ENCODE assay signal across 8 cellular contexts in genomic region chr20:51540585-51540984, GRCh38. TPM values are rescaled to one million over a fixed set of nuclear protein-coding genes. Genes with fewer than 3 reads are reported as not detected.
DNase-seq lines count a peak whose midpoint lies in the region; ATAC-seq and TF ChIP-seq lines count a peak whose summit lies in the region.

No MANE protein-coding gene starts in this region.

- peak overlapping the region; percentile 83 to 84 for H3K27ac ChIP-seq in liver (ENCODE audit: low read depth in 1 of 2, low read length in 2 of 2)
- H3K27ac ChIP-seq in thoracic aorta = peak overlapping the region; percentile 53

- H3K36me3 ChIP-seq in liver (ENCODE audit: control insufficient read depth in 4 of 4, insufficient read depth in 3 of 4, low read depth in 1 of 4, low read length in 3 of 4) (no peaks in the 10 kb centered on the region), thoracic aorta (no peaks in the 10 kb centered on the region)

- no peak for TF ChIP-seq RAD21 in liver (IDR thresholded peaks at IDR 0.05)

- no peak overlapping the region for H3K4me3 ChIP-seq in liver (ENCODE audit: low read depth in 1 of 3, low read length in 3 of 3)
- peak overlapping the region; percentile 69 for H3K4me3 ChIP-seq in thoracic aorta

- H3K4me1 Mint-ChIP-seq in activated naive CD4-positive, alpha-beta T cell treated with anti-CD3 and anti-CD28 coated beads, Interleukin-2, amount 50 U/mL, for 24 hours = peaks cover 69% of the 10 kb centered on the region
- H3K4me1 Mint-ChIP-seq in activated CD8-positive, alpha-beta T cell treated with anti-CD3 and anti-CD28 coated beads, Interleukin-2, amount 10 ng/mL, durations not matched to agents 7 days and 5 days (ENCODE audit: low read depth) = peaks cover 64% of the 10 kb centered on the region

- peaks cover 4% of the 10 kb centered on the region for H3K9me3 Mint-ChIP-seq in activated naive CD4-positive, alpha-beta T cell treated with anti-CD3 and anti-CD28 coated beads, Interleukin-2, amount 50 U/mL, for 24 hours
- no peaks in the 10 kb centered on the region for H3K9me3 Mint-ChIP-seq in activated CD8-positive, alpha-beta T cell treated with anti-CD3 and anti-CD28 coated beads, Interleukin-2, amount 10 ng/mL, durations not matched to agents 7 days and 5 days (ENCODE audit: insufficient read depth)

- no peak for DNase-seq in activated naive CD4-positive, alpha-beta T cell (lab: John Stamatoyannopoulos, UW)
- DNase-seq in activated CD8-positive, alpha-beta T cell treated with anti-CD3 and anti-CD28 coated beads, Interleukin-2, amount 10 ng/mL, durations not matched to agents 7 days and 5 days = no peak
- DNase-seq in thoracic aorta (ENCODE audit: low spot score) (no peak), C1 segment of cervical spinal cord (lab: John Stamatoyannopoulos, UW) (no peak), HCEC 1CT (no peak)

- 62% methylated on average over 6 of the region's 6 CpGs for WGBS in liver

- H3K27me3 Mint-ChIP-seq in activated naive CD4-positive, alpha-beta T cell treated with anti-CD3 and anti-CD28 coated beads, Interleukin-2, amount 50 U/mL, for 24 hours = no peaks in the 10 kb centered on the region
- peaks cover 5% of the 10 kb centered on the region for H3K27me3 Mint-ChIP-seq in activated CD8-positive, alpha-beta T cell treated with anti-CD3 and anti-CD28 coated beads, Interleukin-2, amount 10 ng/mL, durations not matched to agents 7 days and 5 days (ENCODE audit: low read depth)

- peak overlapping the region; percentile 95 for H3K4me3 Mint-ChIP-seq in activated naive CD4-positive, alpha-beta T cell treated with anti-CD3 and anti-CD28 coated beads, Interleukin-2, amount 50 U/mL, for 24 hours
- peak overlapping the region; percentile 93 for H3K4me3 Mint-ChIP-seq in activated CD8-positive, alpha-beta T cell treated with anti-CD3 and anti-CD28 coated beads, Interleukin-2, amount 10 ng/mL, durations not matched to agents 7 days and 5 days

- no peak for ATAC-seq in activated CD8-positive, alpha-beta T cell treated with anti-CD3 and anti-CD28 coated beads, Interleukin-2, amount 10 ng/mL, durations not matched to agents 7 days and 5 days
- ATAC-seq in thoracic aorta (ENCODE audit: insufficient number of reproducible peaks, low FRiP score, low read depth) (no peak), HG03196 (IDR thresholded peaks at IDR 0.05; ENCODE audit: unreplicated experiment) (no peak)

- no peak for TF ChIP-seq CTCF in liver (IDR thresholded peaks at IDR 0.05; ENCODE audit: low read depth, low read length, missing input control)
- no peak for TF ChIP-seq CTCF in thoracic aorta (IDR thresholded peaks at IDR 0.05)

- POLR2A ChIA-PET in activated CD8-positive, alpha-beta T cell treated with anti-CD3 and anti-CD28 coated beads, Interleukin-2, amount 10 ng/mL, durations not matched to agents 7 days and 5 days (lab: Charles Lee) = interaction anchor here (0.6 to 3.6 kb wide), 13 partner anchors 9 to 155 kb away, joined by 3 to 30 read pairs (median 11); no protein-coding TSS in a partner anchor

- peak overlapping the region; percentile 97 for H3K27ac Mint-ChIP-seq in activated naive CD4-positive, alpha-beta T cell treated with anti-CD3 and anti-CD28 coated beads, Interleukin-2, amount 50 U/mL, for 24 hours
- peak overlapping the region; percentile 98 for H3K27ac Mint-ChIP-seq in activated CD8-positive, alpha-beta T cell treated with anti-CD3 and anti-CD28 coated beads, Interleukin-2, amount 10 ng/mL, durations not matched to agents 7 days and 5 days

- peaks cover 5 to 41% (median 27%) of the 10 kb centered on the region in 4 donors for H3K4me1 ChIP-seq in liver (ENCODE audit: control insufficient read depth in 4 of 4, insufficient read depth in 4 of 4, low read length in 3 of 4)
- H3K4me1 ChIP-seq in thoracic aorta (ENCODE audit: control insufficient read depth in 1 of 2, low read depth in 2 of 2) = peaks cover 13 to 28% of the 10 kb centered on the region in 2 donors

- H3K9me3 ChIP-seq in liver (ENCODE audit: control insufficient read depth in 4 of 4, low read length in 3 of 4) (no peaks in the 10 kb centered on the region), thoracic aorta (no peaks in the 10 kb centered on the region)

- peak overlapping the region in 1 of 2 donors; percentile 61 for H3K9ac ChIP-seq in liver (ENCODE audit: low read depth in 1 of 2, low read length in 2 of 2)

- peaks cover 16% of the 10 kb centered on the region for H3K36me3 Mint-ChIP-seq in activated naive CD4-positive, alpha-beta T cell treated with anti-CD3 and anti-CD28 coated beads, Interleukin-2, amount 50 U/mL, for 24 hours
- peaks cover 55% of the 10 kb centered on the region for H3K36me3 Mint-ChIP-seq in activated CD8-positive, alpha-beta T cell treated with anti-CD3 and anti-CD28 coated beads, Interleukin-2, amount 10 ng/mL, durations not matched to agents 7 days and 5 days (ENCODE audit: low read depth)

- CTCF ChIA-PET in activated CD8-positive, alpha-beta T cell treated with anti-CD3 and anti-CD28 coated beads, Interleukin-2, amount 10 ng/mL, durations not matched to agents 7 days and 5 days (lab: Charles Lee) = interaction anchor here (0.6 to 4.5 kb wide), 16 partner anchors 9 to 746 kb away, joined by 3 to 34 read pairs (median 11); partner anchors contain the start of gene BCAS4

- H3K27me3 ChIP-seq in liver (ENCODE audit: control insufficient read depth in 4 of 4, insufficient read depth in 4 of 4, low read length in 3 of 4) (no peaks in the 10 kb centered on the region), thoracic aorta (replicated peaks; ENCODE audit: insufficient read depth) (no peaks in the 10 kb centered on the region)

TF ChIP-seq in liver, 16 proteins besides CTCF, POLR2A, EP300 and RAD21:
- TF ChIP-seq JUND (IDR thresholded peaks at IDR 0.05) (no peak), HNF4G (IDR thresholded peaks at IDR 0.05) (no peak), SP1 (IDR thresholded peaks at IDR 0.05) (no peak), NR2F2 (IDR thresholded peaks at IDR 0.05) (no peak), HNF4A (conservative IDR thresholded peaks at IDR 0.05) (no peak)
- TF ChIP-seq, protein P1, sequence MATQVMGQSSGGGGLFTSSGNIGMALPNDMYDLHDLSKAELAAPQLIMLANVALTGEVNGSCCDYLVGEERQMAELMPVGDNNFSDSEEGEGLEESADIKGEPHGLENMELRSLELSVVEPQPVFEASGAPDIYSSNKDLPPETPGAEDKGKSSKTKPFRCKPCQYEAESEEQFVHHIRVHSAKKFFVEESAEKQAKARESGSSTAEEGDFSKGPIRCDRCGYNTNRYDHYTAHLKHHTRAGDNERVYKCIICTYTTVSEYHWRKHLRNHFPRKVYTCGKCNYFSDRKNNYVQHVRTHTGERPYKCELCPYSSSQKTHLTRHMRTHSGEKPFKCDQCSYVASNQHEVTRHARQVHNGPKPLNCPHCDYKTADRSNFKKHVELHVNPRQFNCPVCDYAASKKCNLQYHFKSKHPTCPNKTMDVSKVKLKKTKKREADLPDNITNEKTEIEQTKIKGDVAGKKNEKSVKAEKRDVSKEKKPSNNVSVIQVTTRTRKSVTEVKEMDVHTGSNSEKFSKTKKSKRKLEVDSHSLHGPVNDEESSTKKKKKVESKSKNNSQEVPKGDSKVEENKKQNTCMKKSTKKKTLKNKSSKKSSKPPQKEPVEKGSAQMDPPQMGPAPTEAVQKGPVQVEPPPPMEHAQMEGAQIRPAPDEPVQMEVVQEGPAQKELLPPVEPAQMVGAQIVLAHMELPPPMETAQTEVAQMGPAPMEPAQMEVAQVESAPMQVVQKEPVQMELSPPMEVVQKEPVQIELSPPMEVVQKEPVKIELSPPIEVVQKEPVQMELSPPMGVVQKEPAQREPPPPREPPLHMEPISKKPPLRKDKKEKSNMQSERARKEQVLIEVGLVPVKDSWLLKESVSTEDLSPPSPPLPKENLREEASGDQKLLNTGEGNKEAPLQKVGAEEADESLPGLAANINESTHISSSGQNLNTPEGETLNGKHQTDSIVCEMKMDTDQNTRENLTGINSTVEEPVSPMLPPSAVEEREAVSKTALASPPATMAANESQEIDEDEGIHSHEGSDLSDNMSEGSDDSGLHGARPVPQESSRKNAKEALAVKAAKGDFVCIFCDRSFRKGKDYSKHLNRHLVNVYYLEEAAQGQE (IDR thresholded peaks at IDR 0.05) = no peak
TF ChIP-seq in liver: peak in this region for 0.

RNA-seq across cellular contexts. Expression of gene NFATC2, which starts 1.9 kb away (rescaled TPM):
- 10 to 100 TPM; 53.5 to 55.8 TPM for total RNA-seq in activated CD8-positive, alpha-beta T cell treated with anti-CD3 and anti-CD28 coated beads, Interleukin-2, amount 10 ng/mL, durations not matched to agents 7 days and 5 days
- total RNA-seq in liver (1 to 10 TPM; 3.5 to 6.7 TPM), thoracic aorta (10 to 100 TPM; 11.9 to 24.5 TPM)
- 1 to 10 TPM; 1.2 to 1.6 TPM for polyA plus RNA-seq in liver
